In the genomic region with DNA sequence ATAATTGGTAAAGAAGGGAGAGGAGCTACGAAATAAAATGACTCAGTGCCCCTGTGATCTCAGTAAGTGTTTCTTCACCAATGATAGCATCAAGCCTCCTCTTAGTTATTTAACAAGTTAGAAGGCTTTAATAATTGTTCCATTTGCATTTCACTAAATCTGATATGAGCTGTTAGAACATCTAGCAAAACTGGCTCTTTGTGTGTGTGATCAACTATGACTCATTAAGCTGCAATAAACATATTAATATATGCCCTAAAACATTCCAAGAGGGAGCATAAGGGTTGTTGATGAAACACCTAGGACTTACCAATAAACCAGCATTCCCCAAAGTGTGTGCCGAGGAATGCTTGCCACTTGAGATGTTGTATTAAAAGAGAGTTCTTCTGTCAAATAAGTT, we compare ENCODE assay signal across 25 cellular contexts.
DNase-seq lines count a peak whose midpoint lies in the region; ATAC-seq, FAIRE-seq and TF ChIP-seq lines count a peak whose summit lies in the region.
"Had no signal": no experiment of that assay in that cellular context is flagged by ENCODE, and none has a peak within 500 bp of the region (broad histone marks: within the 10 kb centered on the region; RNA-seq: fewer than 3 reads in every experiment).

No MANE protein-coding gene starts in this region.

- BruUV-seq in PC-3 (replicated peaks; lab: Mats Ljungman, UMichigan): no TSS peak
- no TSS peak for BruUV-seq in endothelial cell of umbilical vein (replicated peaks; lab: Mats Ljungman, UMichigan)

- H3K27ac ChIP-seq in PC-3 (ENCODE audit: low read length) (no peak overlapping the region), endothelial cell of umbilical vein (ENCODE audit: insufficient read depth, low read depth, low read length) (no peak overlapping the region)
- H3K27ac ChIP-seq: SJSA1 had no signal

- dilution Hi-C loops in endothelial cell of umbilical vein (cut with MboI; ENCODE audit: extremely low pct_ligation_motif_present, low sequenced_read_pairs): no loop called here

- no peak for TF ChIP-seq POLR2A in endothelial cell of umbilical vein (IDR thresholded peaks at IDR 0.05; ENCODE audit: low read depth, low read length)

- no peaks in the 10 kb centered on the region for H3K79me2 ChIP-seq in PC-3 (ENCODE audit: low read length)
- H3K79me2 ChIP-seq in endothelial cell of umbilical vein (ENCODE audit: control insufficient read depth, insufficient read depth, low read length): no peaks in the 10 kb centered on the region

- H3K9me3 ChIP-seq in PC-3 (ENCODE audit: low read length) (no peaks in the 10 kb centered on the region), endothelial cell of umbilical vein (replicated peaks; ENCODE audit: control insufficient read depth, insufficient read depth, low read length) (no peaks in the 10 kb centered on the region)
- H3K9me3 ChIP-seq: SJSA1 had no signal

- no peaks in the 10 kb centered on the region for H3F3A ChIP-seq in PC-3 (ENCODE audit: low read length, unreplicated experiment)

- H2AFZ ChIP-seq in PC-3 (ENCODE audit: low read length): no peak overlapping the region
- no peak overlapping the region for H2AFZ ChIP-seq in endothelial cell of umbilical vein (ENCODE audit: low read depth, low read length)

- intact Hi-C loops in PC-3 (cut with micrococcal nuclease): loop anchor here (1.0 to 2.0 kb wide), 2 partner anchors 105 to 109 kb away; no protein-coding TSS in a partner anchor
- intact Hi-C loops in endothelial cell of umbilical vein (cut with micrococcal nuclease): no loop called here

- POLR2A ChIA-PET in PC-3 (lab: Charles Lee; ENCODE audit: unreplicated experiment): interaction anchor here (0.6 kb wide), 1 partner anchor 160 kb away, joined by 5 read pairs; no protein-coding TSS in a partner anchor
- POLR2A ChIA-PET in endothelial cell of umbilical vein (lab: Charles Lee): no interaction called here

- H3K9me2 ChIP-seq in PC-3 (replicated peaks; ENCODE audit: low read length): no peaks in the 10 kb centered on the region

- peak; percentile 46 for DNase-seq in ELR (ENCODE audit: low read depth)
- DNase-seq in PC-3: peak; percentile 51
- peak; percentile 14 for DNase-seq in endothelial cell of umbilical vein (ENCODE audit: low read depth, low spot score)
- DNase-seq in iris pigment epithelial cell (ENCODE audit: low read depth): peak; percentile 12
- DNase-seq in left lobe of liver (ENCODE audit: low spot score): no peak
- no peak for DNase-seq in middle frontal gyrus (ENCODE audit: extremely low spot score, low spot score)
- DNase-seq in EL: no peak
- DNase-seq: 8988T, ACHN, DMS153, DND-41, NCI-H1092 treated with DMSO at 0.1 percent for 48 hours, NCI-H1436, NCI-H187, NCI-H2081 treated with DMSO at 0.1 percent for 48 hours, NCI-H2171 treated with DMSO at 0.1 percent for 48 hours, NCI-H345, NCI-H510A treated with DMSO at 0.1 percent for 48 hours, NCI-H748 treated with DMSO at 0.1 percent for 48 hours, Right ventricle myocardium superior had no signal

- H3K27me3 ChIP-seq in PC-3 (ENCODE audit: low read length): no peaks in the 10 kb centered on the region
- H3K27me3 ChIP-seq in endothelial cell of umbilical vein (ENCODE audit: control insufficient read depth in 2 of 2, insufficient read depth in 2 of 2, low read length in 2 of 2): no peaks in the 10 kb centered on the region
- H3K27me3 ChIP-seq: SJSA1 had no signal

- no peak overlapping the region for H3K4me3 ChIP-seq in PC-3 (ENCODE audit: low read length)
- H3K4me3 ChIP-seq in endothelial cell of umbilical vein (replicated peaks in 1 of 3; ENCODE audit: insufficient read depth in 1 of 3, low read depth in 1 of 3, low read length in 3 of 3): no peak overlapping the region
- H3K4me3 ChIP-seq: SJSA1 had no signal

- H3K36me3 ChIP-seq in PC-3 (ENCODE audit: low read depth, low read length): no peaks in the 10 kb centered on the region
- H3K36me3 ChIP-seq in endothelial cell of umbilical vein (ENCODE audit: control insufficient read depth in 2 of 2, extremely low read depth in 1 of 2, insufficient read depth in 2 of 2, low read length in 2 of 2): no peaks in the 10 kb centered on the region
- H3K36me3 ChIP-seq: SJSA1 had no signal

- H3K9ac ChIP-seq in PC-3 (ENCODE audit: low read length) (no peak overlapping the region), endothelial cell of umbilical vein (replicated peaks; ENCODE audit: extremely low read depth, insufficient read depth, low read length) (no peak overlapping the region)

- no peaks in the 10 kb centered on the region for H4K20me1 ChIP-seq in PC-3 (ENCODE audit: low read length)
- H4K20me1 ChIP-seq in endothelial cell of umbilical vein (replicated peaks; ENCODE audit: control insufficient read depth, extremely low read depth, insufficient read depth, low read length): no peaks in the 10 kb centered on the region

- no peaks in the 10 kb centered on the region for H3K9me1 ChIP-seq in endothelial cell of umbilical vein (replicated peaks; ENCODE audit: control insufficient read depth, extremely low read depth, insufficient read depth, low read length)

- ATAC-seq in PC-3: peak; percentile 75
- ATAC-seq in left lobe of liver: no peak
- no peak for ATAC-seq in GM19351 (IDR thresholded peaks at IDR 0.05; ENCODE audit: unreplicated experiment)
- ATAC-seq: HCT116 had no signal

- H3K4me1 ChIP-seq in PC-3 (ENCODE audit: insufficient read depth, low read length): peaks cover 13% of the 10 kb centered on the region
- no peaks in the 10 kb centered on the region for H3K4me1 ChIP-seq in endothelial cell of umbilical vein (ENCODE audit: control insufficient read depth, extremely low read depth, insufficient read depth, low read length)
- H3K4me1 ChIP-seq: SJSA1 had no signal

- TF ChIP-seq CTCF in PC-3 (conservative IDR thresholded peaks at IDR 0.05; ENCODE audit: low read depth, low read length) (no peak), endothelial cell of umbilical vein (IDR thresholded peaks at IDR 0.05; ENCODE audit: extremely low read depth in 1 of 2, insufficient read depth in 1 of 2, low read depth in 1 of 2, low read length in 2 of 2) (no peak)

- H3K4me2 ChIP-seq in PC-3 (ENCODE audit: low read length) (no peak overlapping the region), endothelial cell of umbilical vein (ENCODE audit: insufficient read depth, low read length) (no peak overlapping the region)

- FAIRE-seq in endothelial cell of umbilical vein (lab: Jason Lieb, UNC): no peak
- FAIRE-seq: GM18507, H1 had no signal

- CTCF ChIA-PET in PC-3 (lab: Charles Lee) (interaction anchor here (0.7 to 0.9 kb wide), 2 partner anchors 94 to 105 kb away, joined by 3 read pairs; no protein-coding TSS in a partner anchor), endothelial cell of umbilical vein (lab: Charles Lee) (interaction anchor here (0.7 to 2.2 kb wide), 6 partner anchors 9 to 110 kb away, joined by 3 to 10 read pairs (median 3); no protein-coding TSS in a partner anchor)

TF ChIP-seq in endothelial cell of umbilical vein, 7 proteins besides CTCF, POLR2A, EP300 and RAD21:
- TF ChIP-seq GATA2 (IDR thresholded peaks at IDR 0.05; ENCODE audit: insufficient read depth, insufficient read length, low read depth, low read length) (no peak), JUN (IDR thresholded peaks at IDR 0.05; ENCODE audit: borderline replicate concordance, insufficient read depth, insufficient read length, low read depth) (no peak)
- TF ChIP-seq, protein P1, sequence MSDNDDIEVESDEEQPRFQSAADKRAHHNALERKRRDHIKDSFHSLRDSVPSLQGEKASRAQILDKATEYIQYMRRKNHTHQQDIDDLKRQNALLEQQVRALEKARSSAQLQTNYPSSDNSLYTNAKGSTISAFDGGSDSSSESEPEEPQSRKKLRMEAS (IDR thresholded peaks at IDR 0.05; ENCODE audit: insufficient read depth, insufficient read length): no peak

Comparison
In these comparisons a context has a peak if more than half of its experiments do, and no peak if none do; other contexts are left out.
1. DNase-seq: peak in ELR (single experiment), PC-3 (single experiment), endothelial cell of umbilical vein (single experiment) and iris pigment epithelial cell (single experiment); none in left lobe of liver (single experiment), middle frontal gyrus (single experiment) and EL (single experiment).